In genomic region chr18:52394602-52395001, GRCh38 we compare ENCODE assay signal across 15 cellular contexts. TPM values are rescaled to one million over a fixed set of nuclear protein-coding genes. Genes with fewer than 3 reads are reported as not detected.
A peak's percentile ranks its signal among the peaks of the same experiment; 100 is the strongest.
DNase-seq lines count a peak whose midpoint lies in the region; ATAC-seq and TF ChIP-seq lines count a peak whose summit lies in the region.
"Had no signal": no experiment of that assay in that cellular context is flagged by ENCODE, and none has a peak within 500 bp of the region (broad histone marks: within the 10 kb centered on the region; RNA-seq: fewer than 3 reads in every experiment).

No MANE protein-coding gene starts in this region.

- H3K27me3 Mint-ChIP-seq in Calu3 (ENCODE audit: unreplicated experiment): peaks cover 34% of the 10 kb centered on the region
- H3K27me3 Mint-ChIP-seq: stimulated activated memory B cell treated with anti-CD40 and anti-IgM and Interleukin-4, amounts not matched to agents 10 μg/mL and 1 μg/mL and 100 μg/mL, for 72 hours had no signal

- BruUV-seq in Calu3 (replicated peaks; lab: Mats Ljungman, UMichigan): no TSS peak

- no peak overlapping the region for H3K4me3 Mint-ChIP-seq in Calu3 (ENCODE audit: low read depth, unreplicated experiment)
- H3K4me3 Mint-ChIP-seq: stimulated activated memory B cell treated with anti-CD40 and anti-IgM and Interleukin-4, amounts not matched to agents 10 μg/mL and 1 μg/mL and 100 μg/mL, for 72 hours had no signal

- intact Hi-C loops in Calu3 (cut with micrococcal nuclease; ENCODE audit: unreplicated experiment): no loop called here

- no peaks in the 10 kb centered on the region for H3K4me1 Mint-ChIP-seq in Calu3 (ENCODE audit: low read depth, unreplicated experiment)
- H3K4me1 Mint-ChIP-seq: stimulated activated memory B cell treated with anti-CD40 and anti-IgM and Interleukin-4, amounts not matched to agents 10 μg/mL and 1 μg/mL and 100 μg/mL, for 72 hours had no signal

- H3K36me3 Mint-ChIP-seq in Calu3 (ENCODE audit: insufficient read depth, unreplicated experiment): no peaks in the 10 kb centered on the region
- H3K36me3 Mint-ChIP-seq: stimulated activated memory B cell treated with anti-CD40 and anti-IgM and Interleukin-4, amounts not matched to agents 10 μg/mL and 1 μg/mL and 100 μg/mL, for 72 hours had no signal

- H3K9me3 Mint-ChIP-seq in Calu3 (ENCODE audit: low read depth, unreplicated experiment): no peaks in the 10 kb centered on the region
- H3K9me3 Mint-ChIP-seq: stimulated activated memory B cell treated with anti-CD40 and anti-IgM and Interleukin-4, amounts not matched to agents 10 μg/mL and 1 μg/mL and 100 μg/mL, for 72 hours had no signal

- no peak for TF ChIP-seq CTCF in Calu3 (IDR thresholded peaks at IDR 0.05; ENCODE audit: unreplicated experiment)

- ATAC-seq in GM19438 (IDR thresholded peaks at IDR 0.05; ENCODE audit: low read depth, unreplicated experiment): peak; percentile 73
- ATAC-seq in HG02870 (IDR thresholded peaks at IDR 0.05; ENCODE audit: unreplicated experiment): peak; percentile 34
- ATAC-seq in esophagus mucosa: no peak
- ATAC-seq: gastroesophageal sphincter; PC-3; stimulated activated memory B cell treated with anti-CD40 and anti-IgM and Interleukin-4, amounts not matched to agents 10 μg/mL and 1 μg/mL and 100 μg/mL, for 72 hours had no signal

- CTCF ChIA-PET in Calu3 (lab: Charles Lee): no interaction called here

- DNase-seq in Calu3 (no peak), NCI-H69 (lab: John Stamatoyannopoulos, UW) (peak; percentile 93), NCI-H146 (lab: John Stamatoyannopoulos, UW) (no peak), NCI-H345 treated with DMSO at 0.1 percent for 48 hours (lab: John Stamatoyannopoulos, UW; ENCODE audit: unreplicated experiment) (no peak), OCI-M1 (lab: John Stamatoyannopoulos, UW) (no peak)
- DNase-seq: activated CD4-positive, CD25-positive, alpha-beta regulatory T cell; effector CD4-positive, alpha-beta T cell; PC-3; stimulated activated CD4-positive, alpha-beta T cell treated with anti-CD3 and anti-CD28 coated beads, Interleukin-1b, Interleukin-23, amount 100 ng/mL, for 48 hours; uterus had no signal

- H3K27ac Mint-ChIP-seq in Calu3 (ENCODE audit: unreplicated experiment): peak overlapping the region; percentile 47
- H3K27ac Mint-ChIP-seq: stimulated activated memory B cell treated with anti-CD40 and anti-IgM and Interleukin-4, amounts not matched to agents 10 μg/mL and 1 μg/mL and 100 μg/mL, for 72 hours had no signal

RNA-seq across cellular contexts. Expression of gene DCC, which starts 54.6 kb away (rescaled TPM):
- total RNA-seq in Calu3 (2022) (not detected in 2 replicates), esophagus mucosa (not detected)
- total RNA-seq: PC-3 had no signal
